Comparison of ENCODE assay signal across 14 cellular contexts in the genomic region with DNA sequence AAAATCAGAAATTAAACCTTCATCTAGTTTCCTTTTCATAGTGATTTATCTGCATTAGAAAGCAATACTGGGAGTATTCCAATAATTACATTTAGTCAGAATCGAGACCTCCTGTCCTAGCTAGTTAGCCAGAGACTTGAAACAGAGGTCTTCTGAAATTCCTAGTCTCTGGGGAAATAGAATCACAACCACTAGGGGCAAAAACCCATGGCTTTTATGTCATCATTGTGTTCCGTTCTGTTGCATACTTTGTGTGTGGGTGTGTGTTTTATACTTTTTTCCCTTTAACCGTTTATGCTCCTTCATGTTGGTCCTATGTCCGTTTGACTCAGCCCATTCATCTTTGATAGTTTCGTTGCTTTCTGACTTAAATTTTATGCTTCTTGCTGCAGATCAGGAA.
DNase-seq lines count a peak whose midpoint lies in the region; ATAC-seq and TF ChIP-seq lines count a peak whose summit lies in the region.
"Had no signal": no experiment of that assay in that cellular context is flagged by ENCODE, and none has a peak within 500 bp of the region (broad histone marks: within the 10 kb centered on the region; RNA-seq: fewer than 3 reads in every experiment).

No MANE protein-coding gene starts in this region.

- H3K9me2 ChIP-seq in GM23248 (ENCODE audit: insufficient read depth) (no peaks in the 10 kb centered on the region), hepatocyte (replicated peaks; ENCODE audit: insufficient read depth) (no peaks in the 10 kb centered on the region)

- CTCF ChIA-PET in AG04450 (lab: Charles Lee), result interaction anchor here (0.6 to 1.0 kb wide), 2 partner anchors 85 to 136 kb away, joined by 3 read pairs; no protein-coding TSS in a partner anchor
- CTCF ChIA-PET in CD4-positive, alpha-beta T cell (lab: Charles Lee), result interaction anchor here (1.3 kb wide), 1 partner anchor 123 kb away, joined by 5 read pairs; no protein-coding TSS in a partner anchor

- no peaks in the 10 kb centered on the region for H3K4me1 ChIP-seq in GM23248 (ENCODE audit: insufficient read depth)
- H3K4me1 ChIP-seq in foreskin keratinocyte, result peaks cover 9% of the 10 kb centered on the region
- no peaks in the 10 kb centered on the region for H3K4me1 ChIP-seq in hepatocyte (ENCODE audit: insufficient read depth)

- no peaks in the 10 kb centered on the region for H3K9me3 ChIP-seq in AG04450 (ENCODE audit: control insufficient read depth, insufficient read depth, low read length)
- no peaks in the 10 kb centered on the region for H3K9me3 ChIP-seq in GM23248 (ENCODE audit: low read depth)
- no peaks in the 10 kb centered on the region for H3K9me3 ChIP-seq in hepatocyte (ENCODE audit: low read depth)
- H3K9me3 ChIP-seq in CD4-positive, alpha-beta T cell (ENCODE audit: control insufficient read depth, low read length), result no peaks in the 10 kb centered on the region

- H2AFZ ChIP-seq in GM23248, result no peak overlapping the region
- no peak overlapping the region for H2AFZ ChIP-seq in hepatocyte

- peaks cover 10% of the 10 kb centered on the region for H3F3A ChIP-seq in GM23248 (ENCODE audit: insufficient read depth)

- H3K27me3 Mint-ChIP-seq in CD4-positive, alpha-beta T cell, result no peaks in the 10 kb centered on the region
- H3K27me3 Mint-ChIP-seq: central memory CD8-positive, alpha-beta T cell; T-helper 17 cell had no signal

- intact Hi-C loops in CD4-positive, alpha-beta T cell (cut with DNase I, micrococcal nuclease), result no loop called here

- no peak overlapping the region for H3K4me3 Mint-ChIP-seq in CD4-positive, alpha-beta T cell
- H3K4me3 Mint-ChIP-seq: central memory CD8-positive, alpha-beta T cell; T-helper 17 cell had no signal

- POLR2A ChIA-PET in AG04450 (lab: Yijun Ruan, JAX), result no interaction called here
- POLR2A ChIA-PET in CD4-positive, alpha-beta T cell (lab: Charles Lee), result no interaction called here

- DNase-seq in AG04450 (ENCODE audit: low read depth, low spot score) (no peak), GM23248 (peak; percentile 50), foreskin keratinocyte (no peak), midbrain (lab: John Stamatoyannopoulos, UW) (no peak), hepatocyte (ENCODE audit: low spot score) (no peak), left lobe of liver (ENCODE audit: low spot score) (no peak)
- DNase-seq in CD4-positive, alpha-beta T cell, result no peak
- DNase-seq: activated CD4-positive, alpha-beta T cell treated with anti-CD3 and anti-CD28 coated beads, Interleukin-2, amount 50 U/mL, for 1 hour; activated effector memory CD4-positive, alpha-beta T cell treated with Interleukin-2 at 50 U/mL for 16 hours; stimulated activated naive CD4-positive, alpha-beta T cell treated with Interleukin-2 at 50 U/mL for 16 hours; T-helper 17 cell had no signal

- TF ChIP-seq CTCF in AG04450 (IDR thresholded peaks at IDR 0.05; ENCODE audit: low read depth, low read length) (peak; percentile 53), VCaP (conservative IDR thresholded peaks at IDR 0.05) (0 out of 2 replicates have a peak, but pooled peaks have one; percentile 12), foreskin keratinocyte (conservative IDR thresholded peaks at IDR 0.05) (peak; percentile 25), hepatocyte (IDR thresholded peaks at IDR 0.05; ENCODE audit: poor library complexity) (no peak)
- no peak for TF ChIP-seq CTCF in CD4-positive, alpha-beta T cell (IDR thresholded peaks at IDR 0.05)

- peaks cover 40% of the 10 kb centered on the region for H3K36me3 ChIP-seq in GM23248 (ENCODE audit: low read depth)
- H3K36me3 ChIP-seq in hepatocyte (replicated peaks; ENCODE audit: insufficient read depth, low read depth), result peaks cover 3% of the 10 kb centered on the region

- no peak overlapping the region for H3K4me2 ChIP-seq in GM23248 (ENCODE audit: unreplicated experiment)
- H3K4me2 ChIP-seq in hepatocyte, result no peak overlapping the region

- H3K27me3 ChIP-seq in AG04450 (ENCODE audit: control insufficient read depth, insufficient read depth, low read length) (no peaks in the 10 kb centered on the region), GM23248 (replicated peaks; ENCODE audit: insufficient read depth) (no peaks in the 10 kb centered on the region), foreskin keratinocyte (no peaks in the 10 kb centered on the region), hepatocyte (no peaks in the 10 kb centered on the region)
- H3K27me3 ChIP-seq in CD4-positive, alpha-beta T cell (ENCODE audit: control insufficient read depth, insufficient read depth, low read length), result no peaks in the 10 kb centered on the region

- H3K27ac Mint-ChIP-seq in CD4-positive, alpha-beta T cell, result no peak overlapping the region

- ATAC-seq in foreskin keratinocyte, result no peak
- no peak for ATAC-seq in CD4-positive, alpha-beta T cell (ENCODE audit: poor library complexity)
- ATAC-seq in left lobe of liver, result no peak
- ATAC-seq: T-helper 17 cell had no signal

- in situ Hi-C loops in GM23248 (cut with MboI), result no loop called here

- H3K9ac ChIP-seq in GM23248, result no peak overlapping the region

- H3K27ac ChIP-seq in AG04450 (ENCODE audit: low read depth, low read length), result no peak overlapping the region
- H3K27ac ChIP-seq in GM23248, result no peak overlapping the region
- H3K27ac ChIP-seq in VCaP, result no peak overlapping the region
- H3K27ac ChIP-seq in foreskin keratinocyte, result no peak overlapping the region
- no peak overlapping the region for H3K27ac ChIP-seq in hepatocyte
- H3K27ac ChIP-seq in CD4-positive, alpha-beta T cell (ENCODE audit: low read depth, low read length), result no peak overlapping the region
- H3K27ac ChIP-seq: C4-2B had no signal

- H3K4me3 ChIP-seq in AG04450 (ENCODE audit: low read depth, low read length) (no peak overlapping the region), GM23248 (no peak overlapping the region), hepatocyte (no peak overlapping the region)

- H3K4me1 Mint-ChIP-seq in CD4-positive, alpha-beta T cell (ENCODE audit: low read depth), result no peaks in the 10 kb centered on the region
- H3K4me1 Mint-ChIP-seq: central memory CD8-positive, alpha-beta T cell had no signal

- H4K20me1 ChIP-seq in GM23248 (ENCODE audit: insufficient read depth) (no peaks in the 10 kb centered on the region), hepatocyte (ENCODE audit: insufficient read depth, poor library complexity, severe bottlenecking) (no peaks in the 10 kb centered on the region)

- H3K79me2 ChIP-seq in GM23248 (ENCODE audit: insufficient read depth) (0 out of 2 replicates have a peak, but pooled peaks cover 35% of the 10 kb centered on the region), hepatocyte (no peaks in the 10 kb centered on the region)

- peaks cover 64% of the 10 kb centered on the region for H3K36me3 Mint-ChIP-seq in CD4-positive, alpha-beta T cell (ENCODE audit: low read depth)

- no peaks in the 10 kb centered on the region for H3K9me3 Mint-ChIP-seq in CD4-positive, alpha-beta T cell
- H3K9me3 Mint-ChIP-seq: central memory CD8-positive, alpha-beta T cell had no signal

- 51 to 54% methylated on average over 5 of the region's 5 CpGs for WGBS in GM23248 (ENCODE audit: low coverage in 1 of 2, low lambda C conversion rate in 2 of 2, missing lambda C conversion rate in 2 of 2), 2 experiments
- 87% methylated on average over 5 of the region's 5 CpGs for WGBS in hepatocyte (ENCODE audit: low lambda C conversion rate, missing lambda C conversion rate)

Comparison
In these comparisons a context has a peak if more than half of its experiments do, and no peak if none do; other contexts are left out.
1. CTCF ChIP-seq: peak in AG04450 (single experiment), VCaP (single experiment) and foreskin keratinocyte (single experiment); none in hepatocyte (single experiment) and CD4-positive, alpha-beta T cell (single experiment).